1 cellular context compared by ENCODE assay signal in the genomic region with DNA sequence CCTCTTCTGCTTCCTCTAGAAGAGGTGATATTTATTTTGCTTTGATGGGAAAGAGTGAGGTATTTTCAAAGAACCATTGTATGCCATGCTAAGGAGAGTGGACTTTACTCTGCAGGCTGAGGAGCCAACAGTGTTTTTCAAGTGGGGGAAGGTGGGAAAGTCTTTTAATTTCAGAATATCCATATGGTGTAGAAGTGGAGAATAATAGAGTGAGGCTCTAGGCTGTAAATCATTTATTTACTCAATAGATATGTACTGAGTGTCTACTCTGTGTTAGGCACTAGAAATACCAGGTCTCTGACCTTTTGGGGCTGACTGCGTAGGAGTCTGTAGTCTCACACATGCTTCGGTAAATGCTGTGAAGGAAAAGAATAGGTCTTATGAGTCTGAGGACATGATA.
TF ChIP-seq lines count a peak whose summit lies in the region.

No MANE protein-coding gene starts in this region.

TF ChIP-seq in HepG2, 621 proteins besides CTCF, POLR2A, EP300 and RAD21 (continued from another document):
- TF ChIP-seq, protein P1, sequence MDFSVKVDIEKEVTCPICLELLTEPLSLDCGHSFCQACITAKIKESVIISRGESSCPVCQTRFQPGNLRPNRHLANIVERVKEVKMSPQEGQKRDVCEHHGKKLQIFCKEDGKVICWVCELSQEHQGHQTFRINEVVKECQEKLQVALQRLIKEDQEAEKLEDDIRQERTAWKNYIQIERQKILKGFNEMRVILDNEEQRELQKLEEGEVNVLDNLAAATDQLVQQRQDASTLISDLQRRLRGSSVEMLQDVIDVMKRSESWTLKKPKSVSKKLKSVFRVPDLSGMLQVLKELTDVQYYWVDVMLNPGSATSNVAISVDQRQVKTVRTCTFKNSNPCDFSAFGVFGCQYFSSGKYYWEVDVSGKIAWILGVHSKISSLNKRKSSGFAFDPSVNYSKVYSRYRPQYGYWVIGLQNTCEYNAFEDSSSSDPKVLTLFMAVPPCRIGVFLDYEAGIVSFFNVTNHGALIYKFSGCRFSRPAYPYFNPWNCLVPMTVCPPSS (IDR thresholded peaks at IDR 0.05), result no peak
- TF ChIP-seq NCOA2 (CRISPR knock-in tag; IDR thresholded peaks at IDR 0.05) (peak; percentile 89), MBNL3 (CRISPR knock-in tag; conservative IDR thresholded peaks at IDR 0.05) (no peak), RAD51 (IDR thresholded peaks at IDR 0.05; ENCODE audit: borderline replicate concordance) (no peak), ZNF552 (CRISPR knock-in tag; IDR thresholded peaks at IDR 0.05; ENCODE audit: borderline replicate concordance) (no peak)
- TF ChIP-seq, protein P2, sequence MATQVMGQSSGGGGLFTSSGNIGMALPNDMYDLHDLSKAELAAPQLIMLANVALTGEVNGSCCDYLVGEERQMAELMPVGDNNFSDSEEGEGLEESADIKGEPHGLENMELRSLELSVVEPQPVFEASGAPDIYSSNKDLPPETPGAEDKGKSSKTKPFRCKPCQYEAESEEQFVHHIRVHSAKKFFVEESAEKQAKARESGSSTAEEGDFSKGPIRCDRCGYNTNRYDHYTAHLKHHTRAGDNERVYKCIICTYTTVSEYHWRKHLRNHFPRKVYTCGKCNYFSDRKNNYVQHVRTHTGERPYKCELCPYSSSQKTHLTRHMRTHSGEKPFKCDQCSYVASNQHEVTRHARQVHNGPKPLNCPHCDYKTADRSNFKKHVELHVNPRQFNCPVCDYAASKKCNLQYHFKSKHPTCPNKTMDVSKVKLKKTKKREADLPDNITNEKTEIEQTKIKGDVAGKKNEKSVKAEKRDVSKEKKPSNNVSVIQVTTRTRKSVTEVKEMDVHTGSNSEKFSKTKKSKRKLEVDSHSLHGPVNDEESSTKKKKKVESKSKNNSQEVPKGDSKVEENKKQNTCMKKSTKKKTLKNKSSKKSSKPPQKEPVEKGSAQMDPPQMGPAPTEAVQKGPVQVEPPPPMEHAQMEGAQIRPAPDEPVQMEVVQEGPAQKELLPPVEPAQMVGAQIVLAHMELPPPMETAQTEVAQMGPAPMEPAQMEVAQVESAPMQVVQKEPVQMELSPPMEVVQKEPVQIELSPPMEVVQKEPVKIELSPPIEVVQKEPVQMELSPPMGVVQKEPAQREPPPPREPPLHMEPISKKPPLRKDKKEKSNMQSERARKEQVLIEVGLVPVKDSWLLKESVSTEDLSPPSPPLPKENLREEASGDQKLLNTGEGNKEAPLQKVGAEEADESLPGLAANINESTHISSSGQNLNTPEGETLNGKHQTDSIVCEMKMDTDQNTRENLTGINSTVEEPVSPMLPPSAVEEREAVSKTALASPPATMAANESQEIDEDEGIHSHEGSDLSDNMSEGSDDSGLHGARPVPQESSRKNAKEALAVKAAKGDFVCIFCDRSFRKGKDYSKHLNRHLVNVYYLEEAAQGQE (IDR thresholded peaks at IDR 0.05; ENCODE audit: borderline replicate concordance in 1 of 2, low read depth in 1 of 2, low read length in 2 of 2), result no peak
- TF ChIP-seq, protein P3, sequence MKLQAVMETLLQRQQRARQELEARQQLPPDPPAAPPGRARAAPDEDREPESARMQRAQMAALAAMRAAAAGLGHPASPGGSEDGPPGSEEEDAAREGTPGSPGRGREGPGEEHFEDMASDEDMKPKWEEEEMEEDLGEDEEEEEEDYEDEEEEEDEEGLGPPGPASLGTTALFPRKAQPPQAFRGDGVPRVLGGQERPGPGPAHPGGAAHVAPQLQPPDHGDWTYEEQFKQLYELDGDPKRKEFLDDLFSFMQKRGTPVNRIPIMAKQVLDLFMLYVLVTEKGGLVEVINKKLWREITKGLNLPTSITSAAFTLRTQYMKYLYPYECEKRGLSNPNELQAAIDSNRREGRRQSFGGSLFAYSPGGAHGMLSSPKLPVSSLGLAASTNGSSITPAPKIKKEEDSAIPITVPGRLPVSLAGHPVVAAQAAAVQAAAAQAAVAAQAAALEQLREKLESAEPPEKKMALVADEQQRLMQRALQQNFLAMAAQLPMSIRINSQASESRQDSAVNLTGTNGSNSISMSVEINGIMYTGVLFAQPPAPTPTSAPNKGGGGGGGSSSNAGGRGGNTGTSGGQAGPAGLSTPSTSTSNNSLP (IDR thresholded peaks at IDR 0.05; ENCODE audit: low read depth, low read length), result peak; percentile 77; the same call in 1 of the 2 replicates
